8 cellular contexts compared by ENCODE assay signal in genomic region chr18:1026930-1027329, GRCh38.
"Had no signal": no experiment of that assay in that cellular context is flagged by ENCODE, and none has a peak within 500 bp of the region (broad histone marks: within the 10 kb centered on the region; RNA-seq: fewer than 3 reads in every experiment).

No MANE protein-coding gene starts in this region.

- FAIRE-seq: G401.6, GM12878, GM12891, GM12892, GM18507, GM19239 had no signal

- DNase-seq: GDM1, GF-D8 had no signal

- H3K4me3 ChIP-seq: GM12878 had no signal

- ATAC-seq: GM12878 had no signal
